ENCODE assay signal across 1 cellular context in genomic region chr11:67504950-67505561, GRCh38.
TF ChIP-seq lines count a peak whose summit lies in the region.

Gene PITPNM1, minus strand, starts transcription at chr11:67505363. Its CDS starts 1,183 bp downstream, at chr11:67504180.

TF ChIP-seq in K562, 482 proteins besides CTCF, POLR2A, EP300 and RAD21 (continued from another document):
- TF ChIP-seq SRSF9 (IDR thresholded peaks at IDR 0.05; ENCODE audit: borderline replicate concordance, low read depth, low read length), result no peak
- no peak for TF ChIP-seq CTCFL (IDR thresholded peaks at IDR 0.05; ENCODE audit: borderline replicate concordance, insufficient read depth, low read depth, low read length, poor library complexity, severe bottlenecking)
- TF ChIP-seq CHCHD3 (CRISPR knock-in tag; IDR thresholded peaks at IDR 0.05), result no peak
- TF ChIP-seq NEUROD1 (IDR thresholded peaks at IDR 0.05; ENCODE audit: borderline replicate concordance, low read depth, low read length, partially characterized antibody), result no peak
- no peak for TF ChIP-seq ZNF717 (CRISPR knock-in tag; IDR thresholded peaks at IDR 0.05)
- TF ChIP-seq TAF1 (IDR thresholded peaks at IDR 0.05; ENCODE audit: control insufficient read depth, extremely low read depth, insufficient read depth, low read length, severe bottlenecking), result peak; percentile 43
- TF ChIP-seq XRCC3 (IDR thresholded peaks at IDR 0.05), result no peak
- peak; percentile 61 for TF ChIP-seq RBFOX2 (IDR thresholded peaks at IDR 0.05; ENCODE audit: low read depth, low read length)
- TF ChIP-seq LEF1 (IDR thresholded peaks at IDR 0.05), result no peak
- no peak for TF ChIP-seq GATAD2A (IDR thresholded peaks at IDR 0.05)
- TF ChIP-seq ZNF12 (CRISPR knock-in tag; IDR thresholded peaks at IDR 0.05), result 0 out of 2 replicates have a peak, but pooled peaks have one; percentile 56
- TF ChIP-seq ZNF699 (CRISPR knock-in tag; IDR thresholded peaks at IDR 0.05; ENCODE audit: insufficient replicate concordance), result no peak
- no peak for TF ChIP-seq ZBTB12 (CRISPR knock-in tag; IDR thresholded peaks at IDR 0.05)
- no peak for TF ChIP-seq ARID3A (IDR thresholded peaks at IDR 0.05; ENCODE audit: borderline replicate concordance, low read depth, low read length)
- TF ChIP-seq HCFC1 (IDR thresholded peaks at IDR 0.05; ENCODE audit: low read depth, low read length), result no peak
- TF ChIP-seq E2F3 (CRISPR knock-in tag; IDR thresholded peaks at IDR 0.05), result no peak
- TF ChIP-seq HMGN3 (IDR thresholded peaks at IDR 0.05; ENCODE audit: borderline replicate concordance, extremely low read depth, insufficient read length, low read depth, low read length), result peak; percentile 53
- TF ChIP-seq IRF2 (CRISPR knock-in tag; IDR thresholded peaks at IDR 0.05), result no peak
- TF ChIP-seq RB1 (IDR thresholded peaks at IDR 0.05; ENCODE audit: low read depth), result peak; percentile 50; the same call in 1 of the 2 replicates
- no peak for TF ChIP-seq HLTF (IDR thresholded peaks at IDR 0.05)
- TF ChIP-seq THRAP3 (IDR thresholded peaks at IDR 0.05; ENCODE audit: borderline replicate concordance), result no peak
